Comparison of ENCODE assay signal across 24 cellular contexts in genomic region chr10:25094590-25094989, GRCh38.
A peak's percentile ranks its signal among the peaks of the same experiment; 100 is the strongest.
DNase-seq lines count a peak whose midpoint lies in the region; ATAC-seq, FAIRE-seq and TF ChIP-seq lines count a peak whose summit lies in the region.
"Had no signal": no experiment of that assay in that cellular context is flagged by ENCODE, and none has a peak within 500 bp of the region (broad histone marks: within the 10 kb centered on the region; RNA-seq: fewer than 3 reads in every experiment).

No MANE protein-coding gene starts in this region.

- H3K4me3 Mint-ChIP-seq in CD4-positive, alpha-beta T cell: no peak overlapping the region
- H3K4me3 Mint-ChIP-seq: B cell; CD4-positive, alpha-beta memory T cell; CD8-positive, alpha-beta memory T cell had no signal

- in situ Hi-C loops in HepG2 (cut with HindIII; ENCODE audit: extremely low pct_ligation_motif_present, low pct_unique_long_range_greater_than_20kb): no loop called here

- CTCF ChIA-PET in HepG2 (lab: Yijun Ruan, JAX; ENCODE audit: low intra/inter-chr PET ratio, low total read pairs) (no interaction called here), HEK293 (lab: Yijun Ruan, JAX) (interaction anchor here (1.7 kb wide), 1 partner anchor 13 kb away, joined by 5 read pairs; no protein-coding TSS in a partner anchor)
- CTCF ChIA-PET in CD4-positive, alpha-beta T cell (lab: Charles Lee): no interaction called here

- H3K4me1 ChIP-seq in HepG2 (ENCODE audit: insufficient read depth, low read length): no peaks in the 10 kb centered on the region
- H3K4me1 ChIP-seq in right lobe of liver: no peaks in the 10 kb centered on the region
- no peaks in the 10 kb centered on the region for H3K4me1 ChIP-seq in HEK293 (ENCODE audit: control insufficient read depth, insufficient read depth, low read length)
- H3K4me1 ChIP-seq: A549; BLaER1 treated with 17β-estradiol and CSF1 and Interleukin-3, amounts not matched to agents 10 nM and 100 nM had no signal

- H3K36me3 ChIP-seq in HepG2 (replicated peaks in 1 of 2; ENCODE audit: control insufficient read depth in 1 of 2, insufficient read depth in 2 of 2, low read length in 2 of 2): no peaks in the 10 kb centered on the region
- H3K36me3 ChIP-seq in right lobe of liver: no peaks in the 10 kb centered on the region
- no peaks in the 10 kb centered on the region for H3K36me3 ChIP-seq in HEK293 (ENCODE audit: control insufficient read depth in 2 of 2, insufficient read depth in 1 of 2, low read length in 2 of 2)
- H3K36me3 ChIP-seq: BLaER1 treated with 17β-estradiol and CSF1 and Interleukin-3, amounts not matched to agents 10 nM and 100 nM had no signal

- no peaks in the 10 kb centered on the region for H3K27me3 ChIP-seq in HepG2 (ENCODE audit: control insufficient read depth in 1 of 2, insufficient read depth in 2 of 2, low read length in 2 of 2)
- H3K27me3 ChIP-seq in right lobe of liver: no peaks in the 10 kb centered on the region
- H3K27me3 ChIP-seq in CD4-positive, alpha-beta T cell (ENCODE audit: control insufficient read depth, insufficient read depth, low read length): peaks cover 8% of the 10 kb centered on the region
- H3K27me3 ChIP-seq: BLaER1 treated with 17β-estradiol and CSF1 and Interleukin-3, amounts not matched to agents 10 nM and 100 nM had no signal

- TF ChIP-seq EP300 in HepG2 (IDR thresholded peaks at IDR 0.05; ENCODE audit: low read depth in 2 of 2, low read length in 2 of 2) (no peak), HepG2 (CRISPR knock-in tag; IDR thresholded peaks at IDR 0.05; ENCODE audit: borderline replicate concordance) (no peak)

- TF ChIP-seq RAD21 in HepG2 (CRISPR knock-in tag; IDR thresholded peaks at IDR 0.05): no peak

- H3K9ac ChIP-seq in HepG2 (ENCODE audit: insufficient read depth, low read depth, low read length): no peak overlapping the region
- H3K9ac ChIP-seq: BLaER1 treated with 17β-estradiol and CSF1 and Interleukin-3, amounts not matched to agents 10 nM and 100 nM had no signal

- no peaks in the 10 kb centered on the region for H3K36me3 Mint-ChIP-seq in CD4-positive, alpha-beta T cell (ENCODE audit: low read depth)

- intact Hi-C loops in HepG2 (cut with micrococcal nuclease; ENCODE audit: unreplicated experiment): no loop called here
- intact Hi-C loops in right lobe of liver (cut with DNase I): no loop called here
- intact Hi-C loops in CD4-positive, alpha-beta T cell (cut with DNase I, micrococcal nuclease): no loop called here

- TF ChIP-seq POLR2A in HepG2 (IDR thresholded peaks at IDR 0.05; ENCODE audit: insufficient read depth in 1 of 2, low read depth in 2 of 2, low read length in 2 of 2): no peak
- no peak for TF ChIP-seq POLR2A in right lobe of liver (IDR thresholded peaks at IDR 0.05)

- peaks cover 11% of the 10 kb centered on the region for H3K9me3 Mint-ChIP-seq in CD4-positive, alpha-beta T cell

- no peaks in the 10 kb centered on the region; the same call in 1 of the 2 replicates for H3K9me3 ChIP-seq in HepG2 (ENCODE audit: low read length)
- no peaks in the 10 kb centered on the region for H3K9me3 ChIP-seq in right lobe of liver
- no peaks in the 10 kb centered on the region for H3K9me3 ChIP-seq in HEK293 (ENCODE audit: control insufficient read depth, insufficient read depth, low read depth, low read length)
- peaks cover 23% of the 10 kb centered on the region for H3K9me3 ChIP-seq in CD4-positive, alpha-beta T cell (ENCODE audit: control insufficient read depth, low read length)

- H3K27ac ChIP-seq in HepG2 (ENCODE audit: extremely low read length, insufficient read depth, low read length) (no peak overlapping the region), right lobe of liver (no peak overlapping the region), HEK293 (ENCODE audit: extremely low read depth, low read depth, low read length) (no peak overlapping the region)
- no peak overlapping the region for H3K27ac ChIP-seq in CD4-positive, alpha-beta T cell (ENCODE audit: low read depth, low read length)
- H3K27ac ChIP-seq: 22Rv1; A549; BLaER1 treated with 17β-estradiol and CSF1 and Interleukin-3, amounts not matched to agents 10 nM and 100 nM; C4-2B had no signal

- no peaks in the 10 kb centered on the region for H3K79me2 ChIP-seq in HepG2 (ENCODE audit: insufficient read depth, low read length)

- ATAC-seq in HepG2 (no peak), right lobe of liver (no peak)
- no peak for ATAC-seq in CD4-positive, alpha-beta T cell (ENCODE audit: poor library complexity)
- ATAC-seq: A549, GM12878 had no signal

- no peak for DNase-seq in HepG2 (ENCODE audit: low spot score)
- DNase-seq in right lobe of liver: no peak
- no peak for DNase-seq in cerebellar cortex (ENCODE audit: low spot score)
- no peak for DNase-seq in CD4-positive, alpha-beta T cell
- DNase-seq: AML-193; CD4-positive, alpha-beta memory T cell; CD8-positive, alpha-beta memory T cell; COR-L47; DMS 273 treated with DMSO at 0.1 percent for 48 hours; DMS153; DMS53; DMS79; DND-41; EL; GDM1 had no signal

- H3K27ac Mint-ChIP-seq in CD4-positive, alpha-beta T cell: no peak overlapping the region
- H3K27ac Mint-ChIP-seq: B cell; CD4-positive, alpha-beta memory T cell; CD8-positive, alpha-beta memory T cell had no signal

- TF ChIP-seq CTCF in HepG2 (CRISPR knock-in tag; IDR thresholded peaks at IDR 0.05) (no peak), right lobe of liver (IDR thresholded peaks at IDR 0.05) (no peak), HEK293 (tag by site-specific recombination; IDR thresholded peaks at IDR 0.05) (no peak)
- TF ChIP-seq CTCF in CD4-positive, alpha-beta T cell (IDR thresholded peaks at IDR 0.05): no peak

- H3K4me1 Mint-ChIP-seq in CD4-positive, alpha-beta T cell (ENCODE audit: low read depth): no peaks in the 10 kb centered on the region
- H3K4me1 Mint-ChIP-seq: B cell; CD4-positive, alpha-beta memory T cell; CD8-positive, alpha-beta memory T cell had no signal

- no peak overlapping the region for H3K4me3 ChIP-seq in HepG2 (replicated peaks in 1 of 3; ENCODE audit: insufficient read depth in 1 of 3, low read depth in 2 of 3, low read length in 3 of 3)
- no peak overlapping the region for H3K4me3 ChIP-seq in right lobe of liver
- no peak overlapping the region for H3K4me3 ChIP-seq in HEK293 (ENCODE audit: low read depth, low read length)
- H3K4me3 ChIP-seq: A549; BLaER1 treated with 17β-estradiol and CSF1 and Interleukin-3, amounts not matched to agents 10 nM and 100 nM; GM12878 had no signal

- no peak overlapping the region for H2AFZ ChIP-seq in HepG2 (ENCODE audit: low read length)

- H4K20me1 ChIP-seq in HepG2 (ENCODE audit: insufficient read depth, low read length): no peaks in the 10 kb centered on the region
- H4K20me1 ChIP-seq: BLaER1 treated with 17β-estradiol and CSF1 and Interleukin-3, amounts not matched to agents 10 nM and 100 nM had no signal

- no TSS peak for BruUV-seq in HepG2 (replicated peaks; lab: Mats Ljungman, UMichigan)

- peaks cover 42% of the 10 kb centered on the region for H3K27me3 Mint-ChIP-seq in CD4-positive, alpha-beta T cell

- POLR2A ChIA-PET in HepG2 (lab: Yijun Ruan, JAX): no interaction called here
- POLR2A ChIA-PET in HEK293 (lab: Yijun Ruan, JAX): no interaction called here
- POLR2A ChIA-PET in CD4-positive, alpha-beta T cell (lab: Charles Lee): no interaction called here

- FAIRE-seq in HepG2 (lab: Jason Lieb, UNC): no peak
- FAIRE-seq: A549, GM12878, GM12892, GM18507 had no signal

- no peak overlapping the region for H3K4me2 ChIP-seq in HepG2 (ENCODE audit: low read depth, low read length)
- H3K4me2 ChIP-seq: A549; BLaER1 treated with 17β-estradiol and CSF1 and Interleukin-3, amounts not matched to agents 10 nM and 100 nM had no signal

TF ChIP-seq in HepG2, 621 proteins besides CTCF, POLR2A, EP300 and RAD21:
- TF ChIP-seq ZNF160 (CRISPR knock-in tag; IDR thresholded peaks at IDR 0.05) (peak; percentile 96), MAFG (CRISPR knock-in tag; IDR thresholded peaks at IDR 0.05) (no peak), TBP (CRISPR knock-in tag; IDR thresholded peaks at IDR 0.05) (no peak)
TF ChIP-seq in HepG2: peak in this region for 1.

TF ChIP-seq in HEK293, 187 proteins besides CTCF, POLR2A, EP300 and RAD21:
- TF ChIP-seq INSM2 (tag by site-specific recombination; IDR thresholded peaks at IDR 0.05) (no peak), SETDB1 (IDR thresholded peaks at IDR 0.05; ENCODE audit: insufficient read length, low read length) (peak; percentile 67), ZNF501 (tag by site-specific recombination; IDR thresholded peaks at IDR 0.05) (no peak), ZNF341 (tag by site-specific recombination; IDR thresholded peaks at IDR 0.05; ENCODE audit: low read depth) (no peak), ZNF580 (tag by site-specific recombination; IDR thresholded peaks at IDR 0.05) (no peak), ZNF561 (tag by site-specific recombination; IDR thresholded peaks at IDR 0.05; ENCODE audit: borderline replicate concordance) (no peak)

Comparison
In these comparisons a context has a peak if more than half of its experiments do, and no peak if none do; other contexts are left out.
1. Of the 63 proteins assayed by ChIP-seq in both HepG2 and HEK293: peak only in HepG2: none; only in HEK293: SETDB1; in both: none; in neither: 62.